ENCODE assay signal across 19 cellular contexts in the genomic region with DNA sequence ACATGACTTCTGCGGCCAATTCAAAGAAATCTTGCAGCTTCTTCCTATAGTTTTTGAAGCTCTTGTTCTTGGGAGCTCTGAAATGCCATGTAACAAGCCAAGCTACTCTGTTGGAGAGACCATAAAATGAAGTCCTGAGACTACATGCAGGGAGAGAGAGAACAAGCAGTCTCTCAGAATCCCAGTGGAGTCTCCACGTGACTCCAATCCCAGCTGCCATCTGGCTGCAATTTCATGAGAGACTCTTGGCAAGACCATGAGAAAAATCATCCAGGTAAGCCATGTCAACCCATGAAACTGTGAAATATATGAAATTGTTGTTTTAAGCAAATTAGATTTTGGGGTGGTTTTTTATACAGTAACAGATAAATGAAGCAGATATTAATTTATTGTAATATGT. TPM values are rescaled to one million over a fixed set of nuclear protein-coding genes. Genes with fewer than 3 reads are reported as not detected.
DNase-seq lines count a peak whose midpoint lies in the region; ATAC-seq and TF ChIP-seq lines count a peak whose summit lies in the region.
"Had no signal": no experiment of that assay in that cellular context is flagged by ENCODE, and none has a peak within 500 bp of the region (broad histone marks: within the 10 kb centered on the region; RNA-seq: fewer than 3 reads in every experiment).

No MANE protein-coding gene starts in this region.

- H3K4me1 ChIP-seq in endodermal cell (ENCODE audit: control insufficient read depth, insufficient read depth, low read length) = no peaks in the 10 kb centered on the region
- peaks cover 0 to 11% (median 4%) of the 10 kb centered on the region in 12 donors for H3K4me1 ChIP-seq in heart left ventricle

- no peaks in the 10 kb centered on the region for H3K36me3 Mint-ChIP-seq in activated naive CD4-positive, alpha-beta T cell treated with anti-CD3 and anti-CD28 coated beads for 36 hours (ENCODE audit: low read depth)
- no peaks in the 10 kb centered on the region for H3K36me3 Mint-ChIP-seq in endodermal cell (ENCODE audit: low read depth)
- H3K36me3 Mint-ChIP-seq: CD4-positive, CD25-positive, alpha-beta regulatory T cell had no signal

- no peak overlapping the region for H3K27ac ChIP-seq in endodermal cell (ENCODE audit: low read depth, low read length)
- no peak overlapping the region for H3K27ac ChIP-seq in heart left ventricle

- no peaks in the 10 kb centered on the region for H3K27me3 Mint-ChIP-seq in activated naive CD4-positive, alpha-beta T cell treated with anti-CD3 and anti-CD28 coated beads for 36 hours (ENCODE audit: low read depth)
- H3K27me3 Mint-ChIP-seq in endodermal cell (ENCODE audit: insufficient read depth) = no peaks in the 10 kb centered on the region

- H3K4me3 ChIP-seq in endodermal cell (ENCODE audit: low read length) (no peak overlapping the region), heart left ventricle (no peak overlapping the region)

- no peak for ATAC-seq in heart left ventricle
- ATAC-seq: SK-N-SH treated with all-trans-retinoic acid at 6 μM for 48 hours had no signal

- intact Hi-C loops in activated naive CD4-positive, alpha-beta T cell treated with anti-CD3 and anti-CD28 coated beads for 36 hours (cut with micrococcal nuclease) = no loop called here
- intact Hi-C loops in heart left ventricle (cut with DNase I) = loop anchor here in 7 of 10 donors (5.0 to 10.0 kb wide), 7 partner anchors 129 to 499 kb away; a partner anchor contains a TSS

- H3K27ac Mint-ChIP-seq in activated naive CD4-positive, alpha-beta T cell treated with anti-CD3 and anti-CD28 coated beads for 36 hours = peak overlapping the region; percentile 10
- no peak overlapping the region for H3K27ac Mint-ChIP-seq in endodermal cell

- TF ChIP-seq CTCF in endodermal cell (conservative IDR thresholded peaks at IDR 0.05) (no peak), heart left ventricle (IDR thresholded peaks at IDR 0.05) (no peak)

- no peak overlapping the region for H3K9ac ChIP-seq in endodermal cell (ENCODE audit: extremely low read depth, low read length, poor library complexity, severe bottlenecking)

- CTCF ChIA-PET in activated naive CD4-positive, alpha-beta T cell treated with anti-CD3 and anti-CD28 coated beads for 36 hours (lab: Charles Lee) = interaction anchor here (4.3 kb wide), 1 partner anchor 93 kb away, joined by 38 read pairs; a partner anchor contains a TSS

- H3K9me3 ChIP-seq in endodermal cell (ENCODE audit: control insufficient read depth, low read length) (no peaks in the 10 kb centered on the region), heart left ventricle (no peaks in the 10 kb centered on the region)

- no peak for TF ChIP-seq POLR2A in heart left ventricle (IDR thresholded peaks at IDR 0.05)

- no peak overlapping the region for H3K4me3 Mint-ChIP-seq in activated naive CD4-positive, alpha-beta T cell treated with anti-CD3 and anti-CD28 coated beads for 36 hours
- no peak overlapping the region for H3K4me3 Mint-ChIP-seq in endodermal cell
- H3K4me3 Mint-ChIP-seq: CD4-positive, CD25-positive, alpha-beta regulatory T cell had no signal

- peaks cover 27% of the 10 kb centered on the region for H3K4me1 Mint-ChIP-seq in activated naive CD4-positive, alpha-beta T cell treated with anti-CD3 and anti-CD28 coated beads for 36 hours (ENCODE audit: low read depth)
- H3K4me1 Mint-ChIP-seq in endodermal cell = no peaks in the 10 kb centered on the region

- peaks cover 1% of the 10 kb centered on the region for H3K9me3 Mint-ChIP-seq in activated naive CD4-positive, alpha-beta T cell treated with anti-CD3 and anti-CD28 coated beads for 36 hours
- peaks cover 3% of the 10 kb centered on the region for H3K9me3 Mint-ChIP-seq in endodermal cell

- 86 to 88% methylated on average over 2 of the region's 2 CpGs for WGBS in endodermal cell (ENCODE audit: insufficient coverage in 1 of 2, insufficient read length in 1 of 2), 2 experiments
- 62 to 82% (median 77%) methylated on average over 2 of the region's 2 CpGs for WGBS in heart left ventricle, 4 donors

- no peaks in the 10 kb centered on the region for H3K36me3 ChIP-seq in endodermal cell (ENCODE audit: control insufficient read depth, insufficient read depth, low read length)
- H3K36me3 ChIP-seq in heart left ventricle = no peaks in the 10 kb centered on the region

- H3K27me3 ChIP-seq in endodermal cell (ENCODE audit: control insufficient read depth, insufficient read depth, low read length, poor library complexity, severe bottlenecking) (no peaks in the 10 kb centered on the region), heart left ventricle (no peaks in the 10 kb centered on the region)

- DNase-seq in activated naive CD4-positive, alpha-beta T cell treated with anti-CD3 and anti-CD28 coated beads for 36 hours = no peak
- no peak for DNase-seq in activated naive CD4-positive, alpha-beta T cell treated with Interleukin-2 at 50 U/mL for 16 hours
- peak; percentile 85 for DNase-seq in NCI-H524 treated with DMSO at 0.1 percent for 48 hours (lab: John Stamatoyannopoulos, UW)
- DNase-seq in cerebellar nuclear complex (lab: John Stamatoyannopoulos, UW) = peak; percentile 23 to 48
- DNase-seq in CD1c-positive myeloid dendritic cell (ENCODE audit: extremely low spot score) = no peak
- DNase-seq in endodermal cell = no peak
- no peak for DNase-seq in heart left ventricle
- DNase-seq: CD4-positive, CD25-positive, alpha-beta regulatory T cell; DMS79; EL; HCEC 1CT; NCI-H1092; NCI-H1417 treated with DMSO at 0.1 percent for 48 hours; NCI-H1694 treated with DMSO at 0.1 percent for 48 hours; NCI-H2081 treated with DMSO at 0.1 percent for 48 hours; NCI-H526; SIG-M5 had no signal

RNA-seq across cellular contexts. Expression of a gene that starts 54.4 kb away (rescaled TPM):
- 1 to 10 TPM; 3.9 to 5.2 TPM for total RNA-seq in activated naive CD4-positive, alpha-beta T cell treated with anti-CD3 and anti-CD28 coated beads for 36 hours
- total RNA-seq in endodermal cell (1 to 10 TPM; 3.1 TPM), heart left ventricle (1 to 10 TPM in 8 of 9 donors, not detected in 1; 2.6 to 9.1 (median 4.4) TPM)
- polyA plus RNA-seq in endodermal cell (2013, experiment 1 of 2) = 3.4 TPM
- polyA plus RNA-seq in endodermal cell (2013, experiment 2 of 2) = 3.3 TPM
- polyA plus RNA-seq in heart left ventricle = 1 to 10 TPM; 3.6 to 4.1 TPM
- total RNA-seq: A172 had no signal

Comparison
In these comparisons a context has a peak if more than half of its experiments do, and no peak if none do; other contexts are left out.
1. DNase-seq: peak in NCI-H524 treated with DMSO at 0.1 percent for 48 hours (single experiment) and cerebellar nuclear complex (2 of 2); none in activated naive CD4-positive, alpha-beta T cell treated with anti-CD3 and anti-CD28 coated beads for 36 hours (single experiment), activated naive CD4-positive, alpha-beta T cell treated with Interleukin-2 at 50 U/mL for 16 hours (single experiment), CD1c-positive myeloid dendritic cell (single experiment), endodermal cell (single experiment) and heart left ventricle (0 of 5).